Comparison of ENCODE assay signal across 1 cellular context in genomic region chr3:43559961-43560360, GRCh38.
TF ChIP-seq lines count a peak whose summit lies in the region.

No MANE protein-coding gene starts in this region.

TF ChIP-seq in WTC11, 78 proteins besides CTCF, POLR2A, EP300 and RAD21 (continued from another document):
- TF ChIP-seq ZNF263 (CRISPR knock-in tag; IDR thresholded peaks at IDR 0.05; ENCODE audit: low read depth) (no peak), ATF3 (CRISPR knock-in tag; conservative IDR thresholded peaks at IDR 0.05) (no peak)
